ENCODE assay signal across 8 cellular contexts in the genomic region with DNA sequence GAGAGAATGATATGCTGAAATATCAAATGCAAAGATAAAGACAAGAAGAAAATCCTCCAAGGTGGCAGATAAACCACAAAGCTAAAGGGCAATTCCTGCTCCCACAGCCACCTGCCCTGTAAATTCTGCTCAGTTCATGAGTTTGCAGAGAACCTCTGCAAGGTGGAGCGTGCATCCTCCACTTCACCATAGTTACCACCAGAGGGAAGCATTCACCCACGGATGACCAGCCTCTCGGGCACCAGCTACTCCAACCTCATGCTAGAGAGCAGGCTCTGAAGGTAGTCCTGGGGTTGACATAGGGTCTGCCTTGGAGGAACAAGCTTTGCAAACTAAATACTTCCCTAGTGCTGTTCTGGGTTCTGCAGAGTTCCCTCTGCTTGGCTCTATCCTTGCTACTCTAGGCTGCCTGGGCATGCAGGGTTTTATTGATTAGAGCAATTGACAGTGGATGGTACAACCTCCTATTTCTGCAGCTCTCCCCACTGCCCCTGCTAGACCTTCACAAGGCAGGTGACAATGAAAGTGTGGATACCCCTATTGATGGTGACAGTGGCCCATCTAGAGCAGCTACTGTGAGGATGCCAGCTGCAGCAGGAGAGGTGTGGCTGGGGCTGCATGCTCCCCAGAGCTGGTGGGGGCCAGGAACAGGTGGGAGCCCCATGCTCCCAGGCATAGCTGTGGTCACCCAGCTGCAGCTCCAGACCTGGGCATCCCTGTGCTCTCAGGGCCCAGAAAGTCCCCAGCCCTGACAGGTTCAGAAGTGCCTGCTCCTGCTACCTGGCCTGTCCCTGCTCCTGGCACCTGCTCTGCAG. TPM values are rescaled to one million over a fixed set of nuclear protein-coding genes. Genes with fewer than 3 reads are reported as not detected.
DNase-seq lines count a peak whose midpoint lies in the region; ATAC-seq and TF ChIP-seq lines count a peak whose summit lies in the region.

No MANE protein-coding gene starts in this region.

- intact Hi-C loops in activated B cell treated with CpG ODN at 0.5 μM for 24 hours (cut with micrococcal nuclease): loop anchor here (1.0 to 5.0 kb wide), 4 partner anchors 59 to 1055 kb away; partner anchors contain the start of gene APMAP
- intact Hi-C loops in left colon (cut with DNase I, micrococcal nuclease): no loop called here

- H3K4me3 Mint-ChIP-seq in activated B cell treated with CpG ODN at 0.5 μM for 24 hours: no peak overlapping the region

- peaks cover 2% of the 10 kb centered on the region for H3K27me3 Mint-ChIP-seq in activated B cell treated with CpG ODN at 0.5 μM for 24 hours

- peak; percentile 58 for DNase-seq in EH (ENCODE audit: low read depth)
- peak; percentile 62 for DNase-seq in NB4 (ENCODE audit: low read depth)
- DNase-seq in activated B cell treated with CpG ODN at 0.5 μM for 24 hours: no peak
- DNase-seq in cerebellar cortex (ENCODE audit: low spot score): peak; percentile 74
- peak in 1 of 2 donors; percentile 42 for DNase-seq in left colon
- DNase-seq in stimulated activated CD4-positive, alpha-beta T cell treated with anti-CD3 and anti-CD28 coated beads, Interleukin-4, amount 100 ng/mL, for 1 hour: peak; percentile 42
- DNase-seq in epidermal melanocyte (ENCODE audit: insufficient read length, low spot score): no peak

- no peaks in the 10 kb centered on the region for H3K4me1 Mint-ChIP-seq in activated B cell treated with CpG ODN at 0.5 μM for 24 hours

- POLR2A ChIA-PET in activated B cell treated with CpG ODN at 0.5 μM for 24 hours (lab: Charles Lee): no interaction called here

- no peaks in the 10 kb centered on the region for H3K36me3 Mint-ChIP-seq in activated B cell treated with CpG ODN at 0.5 μM for 24 hours (ENCODE audit: low read depth)

- peak; percentile 63 for TF ChIP-seq CTCF in NB4 (IDR thresholded peaks at IDR 0.05; ENCODE audit: low read depth, low read length)
- no peak for TF ChIP-seq CTCF in activated B cell treated with CpG ODN at 0.5 μM for 24 hours (IDR thresholded peaks at IDR 0.05)

- no peak overlapping the region for H3K27ac Mint-ChIP-seq in activated B cell treated with CpG ODN at 0.5 μM for 24 hours

- no peaks in the 10 kb centered on the region for H3K9me3 Mint-ChIP-seq in activated B cell treated with CpG ODN at 0.5 μM for 24 hours

- H3K4me3 ChIP-seq in NB4 (ENCODE audit: low read depth, low read length): no peak overlapping the region

- ATAC-seq in GM21723 (IDR thresholded peaks at IDR 0.05; ENCODE audit: unreplicated experiment): peak; percentile 63
- ATAC-seq in activated B cell treated with CpG ODN at 0.5 μM for 24 hours (ENCODE audit: low read depth): peak; percentile 31
- ATAC-seq in left colon: peak; percentile 68

- CTCF ChIA-PET in activated B cell treated with CpG ODN at 0.5 μM for 24 hours (lab: Charles Lee): interaction anchor here (1.0 to 2.1 kb wide), 2 partner anchors 59 to 981 kb away, joined by 4 to 8 read pairs; no protein-coding TSS in a partner anchor

- no peak for TF ChIP-seq POLR2A in NB4 (IDR thresholded peaks at IDR 0.05; ENCODE audit: extremely low read depth, insufficient read length)

RNA-seq across cellular contexts. Expression of gene GGTLC1, which starts 51.1 kb away (rescaled TPM):
- total RNA-seq in activated B cell treated with CpG ODN at 0.5 μM for 24 hours (not detected in 2 replicates), left colon (not detected)

RNA-seq across cellular contexts. Expression of gene CST5, which starts 58.0 kb away (rescaled TPM):
- total RNA-seq in activated B cell treated with CpG ODN at 0.5 μM for 24 hours: not detected in 2 replicates
- total RNA-seq in left colon: not detected

Comparison
In these comparisons a context has a peak if more than half of its experiments do, and no peak if none do; other contexts are left out.
1. DNase-seq: peak in EH (single experiment), NB4 (single experiment), cerebellar cortex (single experiment) and stimulated activated CD4-positive, alpha-beta T cell treated with anti-CD3 and anti-CD28 coated beads, Interleukin-4, amount 100 ng/mL, for 1 hour (single experiment); none in activated B cell treated with CpG ODN at 0.5 μM for 24 hours (single experiment) and epidermal melanocyte (single experiment).
2. Peak in every context shown above with its lines, with median percentiles within 50 percentile points of each other: ATAC-seq.